1 cellular context compared by ENCODE assay signal in the genomic region with DNA sequence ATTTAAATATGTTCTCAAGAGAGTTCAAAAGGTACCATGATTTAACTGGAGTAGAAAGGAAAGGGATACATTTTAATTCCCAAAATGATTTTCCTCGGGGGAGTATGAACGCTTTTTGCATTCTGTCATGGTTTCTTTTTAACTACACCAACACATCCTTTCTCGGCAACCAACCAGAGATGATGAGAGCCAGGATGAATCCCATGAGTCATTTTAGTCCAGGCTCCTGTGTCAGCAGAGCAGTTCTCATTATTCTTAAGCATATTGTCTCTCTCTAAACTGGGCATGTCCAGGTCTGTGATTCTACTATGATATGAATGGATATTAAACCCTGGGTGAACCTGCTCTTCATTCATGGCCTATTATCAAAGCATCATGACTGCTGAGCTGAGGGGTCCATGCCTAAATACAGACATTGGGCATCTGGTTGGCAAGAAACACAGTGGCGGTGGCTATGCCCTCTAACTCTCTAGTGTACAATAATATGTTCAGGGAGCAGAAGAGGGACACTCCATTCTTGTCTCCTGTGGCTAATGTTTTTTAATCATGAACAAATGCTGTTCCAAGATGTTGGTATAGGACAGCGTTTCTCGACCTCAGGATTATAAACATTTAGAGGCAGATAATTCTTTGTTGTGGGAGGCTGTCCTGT.
A peak's percentile ranks its signal among the peaks of the same experiment; 100 is the strongest.
TF ChIP-seq lines count a peak whose summit lies in the region.

No MANE protein-coding gene starts in this region.

TF ChIP-seq in SK-N-SH, 30 proteins besides CTCF, POLR2A, EP300 and RAD21 (continued from another document):
- TF ChIP-seq NRF1 (IDR thresholded peaks at IDR 0.05; ENCODE audit: low read depth, low read length) (no peak), FOXM1 (IDR thresholded peaks at IDR 0.05; ENCODE audit: low read depth) (no peak), SMC3 (IDR thresholded peaks at IDR 0.05; ENCODE audit: low read depth, low read length) (no peak), FOSL2 (IDR thresholded peaks at IDR 0.05; ENCODE audit: borderline replicate concordance, low read depth) (peak; percentile 17; the same call in 1 of the 2 replicates), ELF1 (IDR thresholded peaks at IDR 0.05) (no peak)
- TF ChIP-seq, protein P1, sequence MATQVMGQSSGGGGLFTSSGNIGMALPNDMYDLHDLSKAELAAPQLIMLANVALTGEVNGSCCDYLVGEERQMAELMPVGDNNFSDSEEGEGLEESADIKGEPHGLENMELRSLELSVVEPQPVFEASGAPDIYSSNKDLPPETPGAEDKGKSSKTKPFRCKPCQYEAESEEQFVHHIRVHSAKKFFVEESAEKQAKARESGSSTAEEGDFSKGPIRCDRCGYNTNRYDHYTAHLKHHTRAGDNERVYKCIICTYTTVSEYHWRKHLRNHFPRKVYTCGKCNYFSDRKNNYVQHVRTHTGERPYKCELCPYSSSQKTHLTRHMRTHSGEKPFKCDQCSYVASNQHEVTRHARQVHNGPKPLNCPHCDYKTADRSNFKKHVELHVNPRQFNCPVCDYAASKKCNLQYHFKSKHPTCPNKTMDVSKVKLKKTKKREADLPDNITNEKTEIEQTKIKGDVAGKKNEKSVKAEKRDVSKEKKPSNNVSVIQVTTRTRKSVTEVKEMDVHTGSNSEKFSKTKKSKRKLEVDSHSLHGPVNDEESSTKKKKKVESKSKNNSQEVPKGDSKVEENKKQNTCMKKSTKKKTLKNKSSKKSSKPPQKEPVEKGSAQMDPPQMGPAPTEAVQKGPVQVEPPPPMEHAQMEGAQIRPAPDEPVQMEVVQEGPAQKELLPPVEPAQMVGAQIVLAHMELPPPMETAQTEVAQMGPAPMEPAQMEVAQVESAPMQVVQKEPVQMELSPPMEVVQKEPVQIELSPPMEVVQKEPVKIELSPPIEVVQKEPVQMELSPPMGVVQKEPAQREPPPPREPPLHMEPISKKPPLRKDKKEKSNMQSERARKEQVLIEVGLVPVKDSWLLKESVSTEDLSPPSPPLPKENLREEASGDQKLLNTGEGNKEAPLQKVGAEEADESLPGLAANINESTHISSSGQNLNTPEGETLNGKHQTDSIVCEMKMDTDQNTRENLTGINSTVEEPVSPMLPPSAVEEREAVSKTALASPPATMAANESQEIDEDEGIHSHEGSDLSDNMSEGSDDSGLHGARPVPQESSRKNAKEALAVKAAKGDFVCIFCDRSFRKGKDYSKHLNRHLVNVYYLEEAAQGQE (IDR thresholded peaks at IDR 0.05; ENCODE audit: low read depth, low read length), result no peak
